ENCODE assay signal across 25 cellular contexts in the genomic region with DNA sequence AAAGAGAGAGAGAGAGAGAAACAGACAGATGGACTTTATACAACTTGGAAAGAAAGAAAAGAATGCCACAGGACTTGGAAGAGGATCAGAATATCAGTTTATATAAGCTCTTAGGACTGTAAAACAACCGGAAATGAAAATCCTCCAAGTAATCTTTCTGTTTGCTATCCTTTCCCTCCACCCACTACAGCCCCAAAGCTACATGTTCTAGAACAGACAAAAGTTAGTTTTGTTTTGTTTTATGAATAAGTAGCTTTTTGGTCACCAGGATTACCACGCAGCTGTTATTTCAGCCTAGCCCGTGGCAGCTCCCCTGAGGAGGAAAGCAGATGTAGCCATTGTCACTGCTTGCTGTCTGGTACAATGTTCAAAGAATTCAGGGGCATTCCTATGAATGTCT.
DNase-seq lines count a peak whose midpoint lies in the region; ATAC-seq and TF ChIP-seq lines count a peak whose summit lies in the region.
"Had no signal": no experiment of that assay in that cellular context is flagged by ENCODE, and none has a peak within 500 bp of the region (broad histone marks: within the 10 kb centered on the region; RNA-seq: fewer than 3 reads in every experiment).

No MANE protein-coding gene starts in this region.

- H3K4me1 ChIP-seq in gastrocnemius medialis (peaks cover 38 to 44% of the 10 kb centered on the region in 2 donors), endodermal cell (ENCODE audit: control insufficient read depth, insufficient read depth, low read length) (no peaks in the 10 kb centered on the region), BE2C (0 out of 2 replicates have a peak, but pooled peaks cover 2% of the 10 kb centered on the region)

- peak in 1 of 2 donors; percentile 3 for ATAC-seq in gastrocnemius medialis
- ATAC-seq in GM19035 (IDR thresholded peaks at IDR 0.05; ENCODE audit: unreplicated experiment), result no peak
- ATAC-seq: gastroesophageal sphincter, lower lobe of right lung, WTC11 had no signal

- no peak overlapping the region for H3K4me3 ChIP-seq in gastrocnemius medialis
- H3K4me3 ChIP-seq in endodermal cell (ENCODE audit: low read length), result no peak overlapping the region
- no peak overlapping the region for H3K4me3 ChIP-seq in BE2C (ENCODE audit: low read depth, low read length)
- H3K4me3 ChIP-seq: gastroesophageal sphincter, lower lobe of right lung, neural progenitor cell had no signal

- H3K27ac Mint-ChIP-seq in endodermal cell, result no peak overlapping the region
- H3K27ac Mint-ChIP-seq: activated T-helper 1 cell treated with anti-CD3 and anti-CD28 coated beads, Interleukin-12 subunit alpha, Interleukin-12 subunit beta, Interleukin-2, Interleukin-4 antibody, amounts not matched to agents 30 ng/mL and 10 ng/mL and 1 ng/mL, durations not matched to agents 14 hours and 24 hours and 36 hours; neural progenitor cell; WTC11 had no signal

- DNase-seq in EH (ENCODE audit: low read depth) (peak; percentile 39), globus pallidus (ENCODE audit: low spot score) (peak; percentile 19), gastrocnemius medialis (no peak), endodermal cell (no peak), BE2C (no peak), mucosa of gallbladder (ENCODE audit: low spot score) (no peak)
- DNase-seq: activated CD4-positive, alpha-beta T cell treated with anti-CD3 and anti-CD28 coated beads, Interleukin-2, amount 50 U/mL, for 1 hour; activated naive CD4-positive, alpha-beta T cell treated with anti-CD3 and anti-CD28 coated beads, Interleukin-2, amount 50 U/mL, for 16 hours; aorta; caudate nucleus; EL; HCEC 1CT; islet precursor cell; lower lobe of right lung; NCI-H1417; NCI-H2081; NCI-H345; small intestine; stimulated activated CD4-positive, alpha-beta T cell treated with anti-CD3 and anti-CD28 coated beads, Interleukin-2, amount 100 ng/mL, for 24 hours had no signal

- H3K9me3 ChIP-seq in gastrocnemius medialis (no peaks in the 10 kb centered on the region), endodermal cell (ENCODE audit: control insufficient read depth, low read length) (no peaks in the 10 kb centered on the region), BE2C (no peaks in the 10 kb centered on the region; the same call in 1 of the 2 replicates)
- H3K9me3 ChIP-seq: gastroesophageal sphincter, lower lobe of right lung had no signal

- no peak for TF ChIP-seq POLR2A in gastrocnemius medialis (IDR thresholded peaks at IDR 0.05)

- H3K4me3 Mint-ChIP-seq in endodermal cell, result no peak overlapping the region
- H3K4me3 Mint-ChIP-seq: activated T-helper 1 cell treated with anti-CD3 and anti-CD28 coated beads, Interleukin-12 subunit alpha, Interleukin-12 subunit beta, Interleukin-2, Interleukin-4 antibody, amounts not matched to agents 30 ng/mL and 10 ng/mL and 1 ng/mL, durations not matched to agents 14 hours and 24 hours and 36 hours; neural progenitor cell; WTC11 had no signal

- no peaks in the 10 kb centered on the region for H3K9me3 Mint-ChIP-seq in endodermal cell
- H3K9me3 Mint-ChIP-seq: activated T-helper 1 cell treated with anti-CD3 and anti-CD28 coated beads, Interleukin-12 subunit alpha, Interleukin-12 subunit beta, Interleukin-2, Interleukin-4 antibody, amounts not matched to agents 30 ng/mL and 10 ng/mL and 1 ng/mL, durations not matched to agents 14 hours and 24 hours and 36 hours; neural progenitor cell; WTC11 had no signal

- in situ Hi-C loops in gastrocnemius medialis (cut with MboI; ENCODE audit: low sequenced_read_pairs in 4 of 4), result loop anchor here in 2 of 4 donors (10.0 kb wide), 2 partner anchors 171 to 261 kb away; a partner anchor contains a TSS

- TF ChIP-seq CTCF in VCaP (conservative IDR thresholded peaks at IDR 0.05) (no peak), gastrocnemius medialis (IDR thresholded peaks at IDR 0.05 in 4 of 5, conservative IDR thresholded peaks at IDR 0.05 in 1 of 5) (no peak), endodermal cell (conservative IDR thresholded peaks at IDR 0.05) (no peak), BE2C (IDR thresholded peaks at IDR 0.05; ENCODE audit: low read depth, low read length) (no peak)

- no peaks in the 10 kb centered on the region for H3K36me3 Mint-ChIP-seq in endodermal cell (ENCODE audit: low read depth)
- H3K36me3 Mint-ChIP-seq: neural progenitor cell, WTC11 had no signal

- H3K27me3 ChIP-seq in gastrocnemius medialis, result no peaks in the 10 kb centered on the region
- H3K27me3 ChIP-seq in endodermal cell (ENCODE audit: control insufficient read depth, insufficient read depth, low read length, poor library complexity, severe bottlenecking), result peaks cover 9% of the 10 kb centered on the region
- no peaks in the 10 kb centered on the region for H3K27me3 ChIP-seq in BE2C
- H3K27me3 ChIP-seq: neural progenitor cell had no signal

- H3K4me1 Mint-ChIP-seq in endodermal cell, result no peaks in the 10 kb centered on the region
- H3K4me1 Mint-ChIP-seq: neural progenitor cell had no signal

- intact Hi-C loops in gastrocnemius medialis (cut with DNase I; ENCODE audit: low total_unique reads), result no loop called here

- H3K27ac ChIP-seq in VCaP (peak overlapping the region; percentile 63), gastrocnemius medialis (peak overlapping the region; percentile 49 to 74 (median 65)), endodermal cell (ENCODE audit: low read depth, low read length) (no peak overlapping the region)
- H3K27ac ChIP-seq: gastroesophageal sphincter, lower lobe of right lung, neural progenitor cell had no signal

- H3K36me3 ChIP-seq in gastrocnemius medialis, result no peaks in the 10 kb centered on the region
- H3K36me3 ChIP-seq in endodermal cell (ENCODE audit: control insufficient read depth, insufficient read depth, low read length), result no peaks in the 10 kb centered on the region
- H3K36me3 ChIP-seq in BE2C, result no peaks in the 10 kb centered on the region
- H3K36me3 ChIP-seq: gastroesophageal sphincter, lower lobe of right lung, neural progenitor cell had no signal

- H3K9ac ChIP-seq in endodermal cell (ENCODE audit: extremely low read depth, low read length, poor library complexity, severe bottlenecking), result no peak overlapping the region
- H3K9ac ChIP-seq: neural progenitor cell had no signal

- H3K27me3 Mint-ChIP-seq in endodermal cell (ENCODE audit: insufficient read depth), result peaks cover 20% of the 10 kb centered on the region

- 60 to 78% methylated on average over 1 to 3 of the region's 3 CpGs for whole genome bisulfite sequencing in endodermal cell (ENCODE audit: insufficient coverage in 1 of 2, insufficient read length in 1 of 2), 2 experiments

Comparison
In these comparisons a context has a peak if more than half of its experiments do, and no peak if none do; other contexts are left out.
1. DNase-seq: peak in EH (single experiment) and globus pallidus (single experiment); none in gastrocnemius medialis (0 of 2), endodermal cell (single experiment), BE2C (single experiment) and mucosa of gallbladder (single experiment).